Comparison of ENCODE assay signal across 8 cellular contexts in the genomic region with DNA sequence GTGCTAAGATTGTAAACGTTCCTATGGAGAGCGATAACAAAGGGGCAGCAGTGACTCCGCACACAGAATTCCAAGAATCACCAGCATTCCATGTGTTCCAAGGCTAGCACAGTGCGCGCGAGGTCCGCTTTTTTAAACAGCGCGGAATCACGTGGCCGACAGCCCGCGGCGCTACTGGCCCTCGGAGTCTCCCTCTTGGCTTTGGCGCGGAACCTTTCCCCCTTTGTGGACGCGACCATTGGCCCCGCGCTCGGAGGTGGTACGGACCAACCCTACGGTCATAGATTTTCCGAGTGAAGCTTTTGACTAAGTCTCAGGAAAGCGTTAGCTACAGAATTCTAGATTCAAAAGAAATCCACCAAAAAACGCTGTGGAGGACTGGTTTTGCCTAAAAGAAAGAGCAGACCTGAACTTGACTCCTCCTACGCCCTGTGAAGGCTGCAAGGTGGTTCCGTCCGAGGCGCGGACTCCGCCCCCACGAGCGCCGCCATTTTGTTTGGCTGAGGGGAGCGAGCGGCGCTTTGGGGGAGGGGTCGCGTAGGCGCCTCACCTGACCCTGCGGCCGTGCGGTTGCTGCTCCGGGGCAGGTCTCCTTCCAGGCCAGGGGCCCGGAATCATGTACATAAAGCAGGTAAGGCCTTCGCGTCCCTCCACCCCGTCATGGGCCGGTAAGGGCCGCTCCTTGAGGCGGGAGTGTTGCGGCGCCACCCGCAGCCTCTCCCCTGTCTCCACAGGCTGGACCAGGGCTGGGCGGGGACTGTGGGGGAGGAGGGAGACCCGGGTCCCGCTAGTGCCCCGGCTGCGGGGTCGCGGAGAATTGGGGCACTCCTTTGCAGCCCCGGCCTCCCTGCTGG. TPM values are rescaled to one million over a fixed set of nuclear protein-coding genes. Genes with fewer than 3 reads are reported as not detected.
DNase-seq lines count a peak whose midpoint lies in the region; ATAC-seq and TF ChIP-seq lines count a peak whose summit lies in the region.

A gene (plus strand): TSS at position 495 of the 854 bp plus-strand sequence. CDS start 122 bp downstream, at position 617.

- H3K27me3 ChIP-seq in ovary, result no peaks in the 10 kb centered on the region
- no peaks in the 10 kb centered on the region for H3K27me3 ChIP-seq in thyroid gland

- peaks cover 4% of the 10 kb centered on the region for H3K4me1 ChIP-seq in ovary (ENCODE audit: insufficient read depth)
- peaks cover 12 to 20% of the 10 kb centered on the region in 2 donors for H3K4me1 ChIP-seq in thyroid gland

- TF ChIP-seq CTCF in ovary (IDR thresholded peaks at IDR 0.05) (no peak), thyroid gland (IDR thresholded peaks at IDR 0.05) (no peak)

- intact Hi-C loops in Right ventricle myocardium inferior (cut with DNase I), result loop anchor here (5.0 kb wide), 2 partner anchors 65 to 670 kb away; no protein-coding TSS in a partner anchor
- intact Hi-C loops in ovary (cut with DNase I), result no loop called here
- intact Hi-C loops in thyroid gland (cut with DNase I), result no loop called here

- TF ChIP-seq POLR2A in GM10847 (IDR thresholded peaks at IDR 0.05; ENCODE audit: extremely low read depth, insufficient read length) (peak; percentile 51), ovary (IDR thresholded peaks at IDR 0.05) (peak; percentile 65), thyroid gland (IDR thresholded peaks at IDR 0.05) (peak in 1 of 2 donors; percentile 71)

- H3K36me3 ChIP-seq in ovary (no peaks in the 10 kb centered on the region), thyroid gland (no peaks in the 10 kb centered on the region)

- peak within 1 kb of the TSS; percentile 83 to 89 for H3K27ac ChIP-seq in ovary
- peak within 1 kb of the TSS; percentile 58 to 95 (median 94) for H3K27ac ChIP-seq in thyroid gland

- H3K4me3 ChIP-seq in ovary (peak within 1 kb of the TSS; percentile 98), thyroid gland (replicated peaks in 1 of 3) (peak within 1 kb of the TSS; percentile 82 to 89 (median 88))

- peak; percentile 91 for ATAC-seq in HG02642 (IDR thresholded peaks at IDR 0.05; ENCODE audit: poor library complexity, unreplicated experiment)
- peak; percentile 96 for ATAC-seq in Right ventricle myocardium inferior

- 0% methylated on average over 59 to 64 of the region's 64 CpGs for WGBS in ovary, 3 donors
- WGBS in thyroid gland, 2 donors, result 0% methylated on average over 55 to 63 of the region's 64 CpGs

- H3K9me3 ChIP-seq in ovary (no peaks in the 10 kb centered on the region), thyroid gland (no peaks in the 10 kb centered on the region)

- DNase-seq in NCI-H1105 treated with DMSO at 0.1 percent for 48 hours (lab: John Stamatoyannopoulos, UW) (peak; percentile 89), SW 1271 (lab: John Stamatoyannopoulos, UW) (peak; percentile 75 to 88), Right ventricle myocardium inferior (ENCODE audit: missing footprints) (peak; percentile 96), ovary (peak; percentile 90 to 94 (median 91)), thyroid gland (peak; percentile 88 to 92)
- peak; percentile 82 for DNase-seq in activated naive CD8-positive, alpha-beta T cell treated with anti-CD3 and anti-CD28 coated beads, Interleukin-2, amount 50 U/mL, for 16 hours (ENCODE audit: low read depth, low spot score)

- TF ChIP-seq EP300 in ovary (IDR thresholded peaks at IDR 0.05), result no peak

RNA-seq across cellular contexts. Expression of the gene that starts here (rescaled TPM):
- 23.3 TPM for total RNA-seq in Right ventricle myocardium inferior
- 10 to 100 TPM; 23.1 to 49.1 (median 38.3) TPM for total RNA-seq in ovary
- 10 to 100 TPM; 31.5 to 32.4 TPM for polyA plus RNA-seq in ovary
- 10 to 100 TPM; 28.5 to 38.2 (median 30.8) TPM for total RNA-seq in thyroid gland

Comparison
In these comparisons a context has a peak if more than half of its experiments do, and no peak if none do; other contexts are left out.
1. Peak in every context shown above with its lines: DNase-seq, ATAC-seq, H3K4me3 ChIP-seq and H3K27ac ChIP-seq.